Comparison of ENCODE assay signal across 15 cellular contexts in genomic region chr5:68277427-68277826, GRCh38.
DNase-seq lines count a peak whose midpoint lies in the region; ATAC-seq and TF ChIP-seq lines count a peak whose summit lies in the region.
"Had no signal": no experiment of that assay in that cellular context is flagged by ENCODE, and none has a peak within 500 bp of the region (broad histone marks: within the 10 kb centered on the region; RNA-seq: fewer than 3 reads in every experiment).

No MANE protein-coding gene starts in this region.

- CTCF ChIA-PET in activated CD8-positive, alpha-beta T cell treated with anti-CD3 and anti-CD28 coated beads, Interleukin-2, amount 10 ng/mL, durations not matched to agents 7 days and 5 days (lab: Charles Lee): no interaction called here

- ATAC-seq in stimulated activated naive CD8-positive, alpha-beta T cell treated with anti-CD3 and anti-CD28 coated beads, Interleukin-15, amount 100 ng/mL, for 72 hours: no peak
- ATAC-seq in activated CD8-positive, alpha-beta T cell treated with anti-CD3 and anti-CD28 coated beads, Interleukin-2, amount 10 ng/mL, durations not matched to agents 7 days and 5 days: no peak
- ATAC-seq: body of pancreas had no signal

- TF ChIP-seq CTCF in vagina (IDR thresholded peaks at IDR 0.05): no peak
- no peak for TF ChIP-seq CTCF in esophagus muscularis mucosa (IDR thresholded peaks at IDR 0.05)

- peaks cover 77% of the 10 kb centered on the region for H3K36me3 Mint-ChIP-seq in stimulated activated naive CD8-positive, alpha-beta T cell treated with anti-CD3 and anti-CD28 coated beads, Interleukin-15, Interleukin-2, amounts not matched to agents 100 ng/mL and 50 ng/mL, for 24 hours (ENCODE audit: low read depth)
- peaks cover 78% of the 10 kb centered on the region for H3K36me3 Mint-ChIP-seq in activated CD8-positive, alpha-beta T cell treated with anti-CD3 and anti-CD28 coated beads, Interleukin-2, amount 10 ng/mL, durations not matched to agents 7 days and 5 days (ENCODE audit: low read depth)

- peak overlapping the region; percentile 17 for H3K27ac ChIP-seq in vagina
- H3K27ac ChIP-seq in esophagus muscularis mucosa (replicated peaks in 1 of 4): peak overlapping the region in 2 of 4 donors; percentile 10 to 34
- H3K27ac ChIP-seq: body of pancreas had no signal

- peaks cover 86% of the 10 kb centered on the region for H3K4me1 Mint-ChIP-seq in stimulated activated naive CD8-positive, alpha-beta T cell treated with anti-CD3 and anti-CD28 coated beads, Interleukin-15, Interleukin-2, amounts not matched to agents 100 ng/mL and 50 ng/mL, for 24 hours (ENCODE audit: low read depth)
- peaks cover 97% of the 10 kb centered on the region for H3K4me1 Mint-ChIP-seq in stimulated activated naive CD8-positive, alpha-beta T cell treated with anti-CD3 and anti-CD28 coated beads, Interleukin-15, amount 100 ng/mL, for 72 hours
- H3K4me1 Mint-ChIP-seq in activated CD8-positive, alpha-beta T cell treated with anti-CD3 and anti-CD28 coated beads, Interleukin-2, amount 10 ng/mL, durations not matched to agents 7 days and 5 days (ENCODE audit: low read depth): peaks cover 77% of the 10 kb centered on the region

- H3K27me3 Mint-ChIP-seq in stimulated activated naive CD8-positive, alpha-beta T cell treated with anti-CD3 and anti-CD28 coated beads, Interleukin-15, Interleukin-2, amounts not matched to agents 100 ng/mL and 50 ng/mL, for 24 hours: no peaks in the 10 kb centered on the region
- no peaks in the 10 kb centered on the region for H3K27me3 Mint-ChIP-seq in stimulated activated naive CD8-positive, alpha-beta T cell treated with anti-CD3 and anti-CD28 coated beads, Interleukin-15, amount 100 ng/mL, for 72 hours
- H3K27me3 Mint-ChIP-seq in activated CD8-positive, alpha-beta T cell treated with anti-CD3 and anti-CD28 coated beads, Interleukin-2, amount 10 ng/mL, durations not matched to agents 7 days and 5 days (ENCODE audit: low read depth): no peaks in the 10 kb centered on the region

- H3K4me3 ChIP-seq in vagina: no peak overlapping the region
- H3K4me3 ChIP-seq in esophagus muscularis mucosa: no peak overlapping the region
- H3K4me3 ChIP-seq: body of pancreas had no signal

- H3K9me3 Mint-ChIP-seq in stimulated activated naive CD8-positive, alpha-beta T cell treated with anti-CD3 and anti-CD28 coated beads, Interleukin-15, Interleukin-2, amounts not matched to agents 100 ng/mL and 50 ng/mL, for 24 hours: no peaks in the 10 kb centered on the region
- H3K9me3 Mint-ChIP-seq in stimulated activated naive CD8-positive, alpha-beta T cell treated with anti-CD3 and anti-CD28 coated beads, Interleukin-15, amount 100 ng/mL, for 72 hours: no peaks in the 10 kb centered on the region
- H3K9me3 Mint-ChIP-seq in activated CD8-positive, alpha-beta T cell treated with anti-CD3 and anti-CD28 coated beads, Interleukin-2, amount 10 ng/mL, durations not matched to agents 7 days and 5 days (ENCODE audit: insufficient read depth): no peaks in the 10 kb centered on the region
- H3K9me3 Mint-ChIP-seq: nephron progenitor cell had no signal

- TF ChIP-seq POLR2A in vagina (IDR thresholded peaks at IDR 0.05) (no peak), esophagus muscularis mucosa (IDR thresholded peaks at IDR 0.05; ENCODE audit: low read depth) (no peak)

- H3K4me1 ChIP-seq in vagina (peaks cover 38% of the 10 kb centered on the region), esophagus muscularis mucosa (peaks cover 29 to 88% (median 75%) of the 10 kb centered on the region in 4 donors)
- H3K4me1 ChIP-seq: body of pancreas had no signal

- no peak for DNase-seq in stimulated activated naive CD8-positive, alpha-beta T cell treated with anti-CD3 and anti-CD28 coated beads, Interleukin-15, amount 100 ng/mL, for 72 hours
- no peak for DNase-seq in activated CD8-positive, alpha-beta T cell treated with anti-CD3 and anti-CD28 coated beads, Interleukin-2, amount 10 ng/mL, durations not matched to agents 7 days and 5 days
- DNase-seq in iris pigment epithelial cell (ENCODE audit: low read depth): peak; percentile 81
- DNase-seq in vagina (ENCODE audit: extremely low spot score in 2 of 2): no peak
- no peak for DNase-seq in COLO668 (lab: John Stamatoyannopoulos, UW; ENCODE audit: unreplicated experiment)
- no peak for DNase-seq in dermis blood vessel endothelial cell
- DNase-seq in esophagus muscularis mucosa (ENCODE audit: extremely low spot score): no peak
- DNase-seq: body of pancreas; erythroblast; GDM1; NCI-H187; nephron progenitor cell; NK-92 treated with Interleukin-12 subunit alpha and Interleukin-12 subunit beta, amount 100 ng/mL, for 24 hours; stimulated activated CD8-positive, alpha-beta memory T cell treated with anti-CD3 and anti-CD28 coated beads, Interleukin-4, amount 100 ng/mL, for 48 hours had no signal

- intact Hi-C loops in vagina (cut with DNase I): no loop called here
- intact Hi-C loops in esophagus muscularis mucosa (cut with DNase I): no loop called here

- 88% methylated on average over 5 of the region's 5 CpGs for WGBS in esophagus muscularis mucosa

- H3K27me3 ChIP-seq in vagina (no peaks in the 10 kb centered on the region), esophagus muscularis mucosa (no peaks in the 10 kb centered on the region)
- H3K27me3 ChIP-seq: body of pancreas had no signal

- TF ChIP-seq EP300 in esophagus muscularis mucosa (IDR thresholded peaks at IDR 0.05): no peak

- POLR2A ChIA-PET in activated CD8-positive, alpha-beta T cell treated with anti-CD3 and anti-CD28 coated beads, Interleukin-2, amount 10 ng/mL, durations not matched to agents 7 days and 5 days (lab: Charles Lee): no interaction called here

- H3K9me3 ChIP-seq in vagina (no peaks in the 10 kb centered on the region), esophagus muscularis mucosa (no peaks in the 10 kb centered on the region)
- H3K9me3 ChIP-seq: body of pancreas had no signal

- H3K36me3 ChIP-seq in vagina: peaks cover 0 to 71% of the 10 kb centered on the region in 2 donors
- H3K36me3 ChIP-seq in esophagus muscularis mucosa: peaks cover 62 to 92% (median 70%) of the 10 kb centered on the region in 4 donors

- no peak overlapping the region for H3K4me3 Mint-ChIP-seq in stimulated activated naive CD8-positive, alpha-beta T cell treated with anti-CD3 and anti-CD28 coated beads, Interleukin-15, Interleukin-2, amounts not matched to agents 100 ng/mL and 50 ng/mL, for 24 hours
- no peak overlapping the region for H3K4me3 Mint-ChIP-seq in stimulated activated naive CD8-positive, alpha-beta T cell treated with anti-CD3 and anti-CD28 coated beads, Interleukin-15, amount 100 ng/mL, for 72 hours
- no peak overlapping the region for H3K4me3 Mint-ChIP-seq in activated CD8-positive, alpha-beta T cell treated with anti-CD3 and anti-CD28 coated beads, Interleukin-2, amount 10 ng/mL, durations not matched to agents 7 days and 5 days
- H3K4me3 Mint-ChIP-seq: nephron progenitor cell had no signal

- peak overlapping the region; percentile 1 for H3K27ac Mint-ChIP-seq in stimulated activated naive CD8-positive, alpha-beta T cell treated with anti-CD3 and anti-CD28 coated beads, Interleukin-15, Interleukin-2, amounts not matched to agents 100 ng/mL and 50 ng/mL, for 24 hours
- H3K27ac Mint-ChIP-seq in stimulated activated naive CD8-positive, alpha-beta T cell treated with anti-CD3 and anti-CD28 coated beads, Interleukin-15, amount 100 ng/mL, for 72 hours: peak overlapping the region in 1 of 2 donors; percentile 76
- peak overlapping the region; percentile 8 for H3K27ac Mint-ChIP-seq in activated CD8-positive, alpha-beta T cell treated with anti-CD3 and anti-CD28 coated beads, Interleukin-2, amount 10 ng/mL, durations not matched to agents 7 days and 5 days
- H3K27ac Mint-ChIP-seq: nephron progenitor cell had no signal
